In the genomic region with DNA sequence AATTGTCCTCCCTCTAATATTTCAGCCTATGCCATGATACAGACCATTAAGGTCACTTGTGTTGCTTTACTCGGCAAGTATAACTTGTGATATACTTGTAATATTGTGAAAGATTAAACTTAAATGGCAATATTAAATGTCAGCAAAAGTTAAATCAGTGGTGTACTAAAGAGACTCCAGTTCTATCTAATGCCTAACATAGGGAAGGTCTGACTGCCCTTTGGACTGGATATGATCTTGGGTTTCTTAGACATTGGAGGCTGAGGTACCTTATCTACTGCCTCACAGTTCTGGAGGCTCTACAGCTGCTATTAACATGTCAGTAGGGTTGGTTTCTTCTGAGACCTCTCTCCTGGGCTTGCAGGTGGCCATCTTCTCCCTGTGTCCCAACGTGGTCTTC, we compare ENCODE assay signal across 28 cellular contexts.
"Had no signal": no experiment of that assay in that cellular context is flagged by ENCODE, and none has a peak within 500 bp of the region (broad histone marks: within the 10 kb centered on the region; RNA-seq: fewer than 3 reads in every experiment).

No MANE protein-coding gene starts in this region.

- ATAC-seq: activated CD8-positive, alpha-beta memory T cell treated with anti-CD3 and anti-CD28 coated beads, Interleukin-2, amount 10 ng/mL, durations not matched to agents 7 days and 5 days; activated CD8-positive, alpha-beta T cell treated with anti-CD3 and anti-CD28 coated beads, Interleukin-2, amount 10 ng/mL, durations not matched to agents 7 days and 5 days; gastrocnemius medialis; heart left ventricle; T-helper 17 cell had no signal

- DNase-seq: activated CD4-positive, alpha-beta memory T cell treated with anti-CD3 and anti-CD28 coated beads for 36 hours; activated CD4-positive, alpha-beta T cell treated with anti-CD3 and anti-CD28 coated beads for 36 hours; activated CD4-positive, alpha-beta T cell treated with anti-CD3 and anti-CD28 coated beads, Interleukin-2, amount 10 ng/mL, durations not matched to agents 24 days and 14 days; activated CD4-positive, CD25-positive, alpha-beta regulatory T cell; activated CD4-positive, CD25-positive, alpha-beta regulatory T cell treated with anti-CD3 and anti-CD28 coated beads, Interleukin-2, amount 50 U/mL, for 72 hours; activated CD8-positive, alpha-beta memory T cell treated with anti-CD3 and anti-CD28 coated beads, Interleukin-2, amount 10 ng/mL, durations not matched to agents 7 days and 5 days; activated CD8-positive, alpha-beta memory T cell treated with anti-CD3 and anti-CD28 coated beads, Interleukin-2, amount 50 U/mL, for 4 hours; activated CD8-positive, alpha-beta T cell treated with anti-CD3 and anti-CD28 coated beads, Interleukin-2, amount 10 ng/mL, durations not matched to agents 7 days and 5 days; activated gamma-delta T cell; activated naive CD4-positive, alpha-beta T cell; activated naive CD4-positive, alpha-beta T cell treated with anti-CD3 and anti-CD28 coated beads, Interleukin-2, amount 10 ng/mL, durations not matched to agents 7 days and 5 days; activated naive CD8-positive, alpha-beta T cell treated with anti-CD3 and anti-CD28 coated beads, Interleukin-2, amount 10 ng/mL, durations not matched to agents 7 days and 5 days; activated T-cell treated with anti-CD3 and anti-CD28 coated beads, Interleukin-2, amount 50 U/mL, for 1 hour; activated T-cell treated with anti-CD3 and anti-CD28 coated beads, Interleukin-2, amount 50 U/mL, for 72 hours; dorsolateral prefrontal cortex; effector memory CD4-positive, alpha-beta T cell; endodermal cell; foreskin keratinocyte; gastrocnemius medialis; glutamatergic neuron; heart left ventricle; T-helper 1 cell; T-helper 17 cell; T1000 had no signal

- H3K4me3 ChIP-seq: ascending aorta, breast epithelium, coronary artery, dorsolateral prefrontal cortex, esophagus muscularis mucosa, gastrocnemius medialis, heart left ventricle had no signal

- H3K4me1 ChIP-seq: ascending aorta, breast epithelium, esophagus muscularis mucosa, foreskin keratinocyte, gastrocnemius medialis had no signal

- H3K27ac ChIP-seq: ascending aorta, breast epithelium, coronary artery, dorsolateral prefrontal cortex, esophagus muscularis mucosa, foreskin keratinocyte, gastrocnemius medialis, heart left ventricle had no signal

- H3K27me3 ChIP-seq: ascending aorta, breast epithelium, dorsolateral prefrontal cortex, esophagus muscularis mucosa, foreskin keratinocyte, gastrocnemius medialis, heart left ventricle had no signal

- H3K36me3 ChIP-seq: ascending aorta, breast epithelium, esophagus muscularis mucosa had no signal
